18 cellular contexts compared by ENCODE assay signal in genomic region chr18:60372141-60372540, GRCh38. TPM values are rescaled to one million over a fixed set of nuclear protein-coding genes. Genes with fewer than 3 reads are reported as not detected.
DNase-seq lines count a peak whose midpoint lies in the region; ATAC-seq, FAIRE-seq and TF ChIP-seq lines count a peak whose summit lies in the region.
"Had no signal": no experiment of that assay in that cellular context is flagged by ENCODE, and none has a peak within 500 bp of the region (broad histone marks: within the 10 kb centered on the region; RNA-seq: fewer than 3 reads in every experiment).

No MANE protein-coding gene starts in this region.

- H3K9ac ChIP-seq in astrocyte (ENCODE audit: low read length) (peak overlapping the region; percentile 60), mesendoderm (ENCODE audit: low read length) (no peak overlapping the region)
- H3K9ac ChIP-seq: KMS-11 had no signal

- peaks cover 7% of the 10 kb centered on the region for H3K9me3 Mint-ChIP-seq in natural killer cell treated with Interleukin-12 subunit alpha and Interleukin-12 subunit beta and Interleukin-15 and Interleukin-18, amount 100 ng/mL, for 72 hours
- H3K9me3 Mint-ChIP-seq in natural killer cell (peaks cover 5 to 6% of the 10 kb centered on the region in 2 donors), astrocyte (ENCODE audit: unreplicated experiment) (no peaks in the 10 kb centered on the region)
- H3K9me3 Mint-ChIP-seq: activated naive CD8-positive, alpha-beta T cell treated with anti-CD3 and anti-CD28 coated beads, Interleukin-2, amount 10 ng/mL, durations not matched to agents 7 days and 5 days; activated T-cell treated with anti-CD3 and anti-CD28 coated beads, Interleukin-2, amount 50 U/mL, for 72 hours had no signal

- no peak overlapping the region for H4K5ac ChIP-seq in mesendoderm (ENCODE audit: low read length)

- peaks cover 7% of the 10 kb centered on the region for H3K4me1 ChIP-seq in astrocyte (ENCODE audit: insufficient read depth, low read length)
- no peaks in the 10 kb centered on the region for H3K4me1 ChIP-seq in mesendoderm (ENCODE audit: control insufficient read depth, low read depth, low read length)
- peaks cover 0 to 9% (median 0%) of the 10 kb centered on the region in 4 donors for H3K4me1 ChIP-seq in tibial nerve

- FAIRE-seq in astrocyte (lab: Jason Lieb, UNC) = peak; percentile 56
- no peak for FAIRE-seq in H54 (lab: Jason Lieb, UNC)
- FAIRE-seq: GM18507 had no signal

- H3K56ac ChIP-seq in mesendoderm (ENCODE audit: low read length) = no peak overlapping the region

- no peaks in the 10 kb centered on the region for H3K36me3 Mint-ChIP-seq in natural killer cell treated with Interleukin-12 subunit alpha and Interleukin-12 subunit beta and Interleukin-15 and Interleukin-18, amount 100 ng/mL, for 72 hours
- H3K36me3 Mint-ChIP-seq in natural killer cell (no peaks in the 10 kb centered on the region), astrocyte (ENCODE audit: low read depth, unreplicated experiment) (no peaks in the 10 kb centered on the region)
- H3K36me3 Mint-ChIP-seq: activated naive CD8-positive, alpha-beta T cell treated with anti-CD3 and anti-CD28 coated beads, Interleukin-2, amount 10 ng/mL, durations not matched to agents 7 days and 5 days had no signal

- no peaks in the 10 kb centered on the region for H3K27me3 Mint-ChIP-seq in natural killer cell treated with Interleukin-12 subunit alpha and Interleukin-12 subunit beta and Interleukin-15 and Interleukin-18, amount 100 ng/mL, for 72 hours
- H3K27me3 Mint-ChIP-seq in natural killer cell (ENCODE audit: low read depth in 2 of 2) = no peaks in the 10 kb centered on the region
- H3K27me3 Mint-ChIP-seq in astrocyte (ENCODE audit: low read depth, unreplicated experiment) = peaks cover 2% of the 10 kb centered on the region
- H3K27me3 Mint-ChIP-seq: activated naive CD8-positive, alpha-beta T cell treated with anti-CD3 and anti-CD28 coated beads, Interleukin-2, amount 10 ng/mL, durations not matched to agents 7 days and 5 days had no signal

- H2BK15ac ChIP-seq in mesendoderm (replicated peaks; ENCODE audit: low read depth) = no peak overlapping the region

- intact Hi-C loops in natural killer cell (cut with micrococcal nuclease) (no loop called here), posterior vena cava (cut with DNase I) (no loop called here)

- peak overlapping the region; percentile 84 for H2AFZ ChIP-seq in astrocyte (ENCODE audit: low read depth, low read length)

- H3K4me3 Mint-ChIP-seq in natural killer cell treated with Interleukin-12 subunit alpha and Interleukin-12 subunit beta and Interleukin-15 and Interleukin-18, amount 100 ng/mL, for 72 hours = no peak overlapping the region
- H3K4me3 Mint-ChIP-seq in natural killer cell (no peak overlapping the region), astrocyte (ENCODE audit: unreplicated experiment) (no peak overlapping the region)
- H3K4me3 Mint-ChIP-seq: activated naive CD8-positive, alpha-beta T cell treated with anti-CD3 and anti-CD28 coated beads, Interleukin-2, amount 10 ng/mL, durations not matched to agents 7 days and 5 days; activated T-cell treated with anti-CD3 and anti-CD28 coated beads, Interleukin-2, amount 50 U/mL, for 72 hours had no signal

- no CpG with 5 or more reads among the region's 5 CpGs for WGBS in mesendoderm (ENCODE audit: extremely low coverage, insufficient coverage, low lambda C conversion rate)
- WGBS in tibial nerve, 2 donors = 24 to 38% methylated on average over 5 of the region's 5 CpGs

- H3K9me3 ChIP-seq in astrocyte (ENCODE audit: insufficient read depth, low read depth, low read length) (no peaks in the 10 kb centered on the region), tibial nerve (no peaks in the 10 kb centered on the region)

- H4K8ac ChIP-seq in mesendoderm (ENCODE audit: low read depth, low read length) = no peak overlapping the region

- H2BK120ac ChIP-seq in mesendoderm (ENCODE audit: low read depth, low read length) = no peak overlapping the region

- peak; percentile 38 to 40 for ATAC-seq in natural killer cell treated with Interleukin-12 subunit alpha and Interleukin-12 subunit beta and Interleukin-15 and Interleukin-18, amount 100 ng/mL, for 72 hours
- ATAC-seq in natural killer cell (no peak), GM18519 (IDR thresholded peaks at IDR 0.05; ENCODE audit: low FRiP score, unreplicated experiment) (no peak)
- ATAC-seq: activated T-cell treated with anti-CD3 and anti-CD28 coated beads, Interleukin-2, amount 50 U/mL, for 72 hours had no signal

- no peaks in the 10 kb centered on the region for H3K79me1 ChIP-seq in mesendoderm (ENCODE audit: low read length)

- H3K18ac ChIP-seq in mesendoderm (ENCODE audit: low read length) = no peak overlapping the region

- DNase-seq in natural killer cell treated with Interleukin-12 subunit alpha and Interleukin-12 subunit beta and Interleukin-15 and Interleukin-18, amount 100 ng/mL, for 72 hours (ENCODE audit: low spot score) = no peak
- DNase-seq in natural killer cell (no peak), astrocyte (ENCODE audit: low read depth) (no peak), mesendoderm (peak; percentile 5), H54 (ENCODE audit: insufficient read length, low spot score) (no peak), tibial nerve (ENCODE audit: low spot score in 2 of 2) (no peak), posterior vena cava (ENCODE audit: low spot score) (no peak)
- DNase-seq: activated CD4-positive, alpha-beta T cell treated with anti-CD3 and anti-CD28 coated beads, Interleukin-2, amount 50 U/mL, for 48 hours; activated naive CD8-positive, alpha-beta T cell treated with anti-CD3 and anti-CD28 coated beads, Interleukin-2, amount 10 ng/mL, durations not matched to agents 7 days and 5 days; activated T-cell treated with anti-CD3 and anti-CD28 coated beads, Interleukin-2, amount 50 U/mL, for 72 hours; central memory CD4-positive, alpha-beta T cell; left ventricle myocardium superior; trophoblast cell had no signal

- H3K27me3 ChIP-seq in astrocyte (ENCODE audit: insufficient read depth, low read length) (peaks cover 3% of the 10 kb centered on the region), mesendoderm (ENCODE audit: insufficient read depth, low read length, poor library complexity) (no peaks in the 10 kb centered on the region), tibial nerve (no peaks in the 10 kb centered on the region)

- TF ChIP-seq POLR2A in H54 (IDR thresholded peaks at IDR 0.05; ENCODE audit: low read depth, low read length) = no peak
- TF ChIP-seq POLR2A in tibial nerve (IDR thresholded peaks at IDR 0.05) = no peak

- H2AK5ac ChIP-seq in mesendoderm (ENCODE audit: low read length) = no peak overlapping the region

- H3K36me3 ChIP-seq in astrocyte (ENCODE audit: insufficient read depth, low read length) = no peaks in the 10 kb centered on the region
- H3K36me3 ChIP-seq in mesendoderm (ENCODE audit: control insufficient read depth, insufficient read depth, low read length) = no peaks in the 10 kb centered on the region
- no peaks in the 10 kb centered on the region for H3K36me3 ChIP-seq in tibial nerve

- H4K20me1 ChIP-seq in astrocyte (ENCODE audit: insufficient read depth, low read length) = no peaks in the 10 kb centered on the region

- H3K27ac ChIP-seq in astrocyte (ENCODE audit: low read depth, low read length) (no peak overlapping the region), mesendoderm (ENCODE audit: low read depth, low read length) (no peak overlapping the region), tibial nerve (no peak overlapping the region)
- H3K27ac ChIP-seq: KMS-11, skin epidermis had no signal

- no peak overlapping the region for H3K23ac ChIP-seq in mesendoderm (ENCODE audit: low read length)

- no peak overlapping the region for H3K27ac Mint-ChIP-seq in natural killer cell treated with Interleukin-12 subunit alpha and Interleukin-12 subunit beta and Interleukin-15 and Interleukin-18, amount 100 ng/mL, for 72 hours
- H3K27ac Mint-ChIP-seq in natural killer cell (no peak overlapping the region), astrocyte (ENCODE audit: unreplicated experiment) (no peak overlapping the region)
- H3K27ac Mint-ChIP-seq: activated naive CD8-positive, alpha-beta T cell treated with anti-CD3 and anti-CD28 coated beads, Interleukin-2, amount 10 ng/mL, durations not matched to agents 7 days and 5 days; activated T-cell treated with anti-CD3 and anti-CD28 coated beads, Interleukin-2, amount 50 U/mL, for 72 hours had no signal

- no peak overlapping the region for H3K4me3 ChIP-seq in astrocyte (ENCODE audit: insufficient read depth, low read depth, low read length)
- H3K4me3 ChIP-seq in mesendoderm (ENCODE audit: low read length) = no peak overlapping the region
- no peak overlapping the region for H3K4me3 ChIP-seq in tibial nerve

- H3K4me2 ChIP-seq in astrocyte (ENCODE audit: low read length) = peak overlapping the region; percentile 86
- no peak overlapping the region for H3K4me2 ChIP-seq in mesendoderm (ENCODE audit: low read length)
- H3K4me2 ChIP-seq: KMS-11 had no signal

- no peak for TF ChIP-seq EP300 in tibial nerve (IDR thresholded peaks at IDR 0.05)

- no peak overlapping the region for H2BK5ac ChIP-seq in mesendoderm (ENCODE audit: low read length)

- no peak overlapping the region for H3K4ac ChIP-seq in mesendoderm (ENCODE audit: low read depth, low read length)

- TF ChIP-seq CTCF in natural killer cell (IDR thresholded peaks at IDR 0.05) = no peak
- no peak for TF ChIP-seq CTCF in astrocyte (IDR thresholded peaks at IDR 0.05; ENCODE audit: insufficient read depth, low read depth, low read length)
- TF ChIP-seq CTCF in tibial nerve (IDR thresholded peaks at IDR 0.05) = no peak

- no peaks in the 10 kb centered on the region for H3K79me2 ChIP-seq in astrocyte (ENCODE audit: insufficient read depth, low read length)
- H3K79me2 ChIP-seq in mesendoderm (ENCODE audit: control insufficient read depth, insufficient read depth, low read length) = no peaks in the 10 kb centered on the region

- H3K4me1 Mint-ChIP-seq in natural killer cell treated with Interleukin-12 subunit alpha and Interleukin-12 subunit beta and Interleukin-15 and Interleukin-18, amount 100 ng/mL, for 72 hours (ENCODE audit: low read depth in 2 of 2) = no peaks in the 10 kb centered on the region
- H3K4me1 Mint-ChIP-seq in natural killer cell (no peaks in the 10 kb centered on the region), astrocyte (ENCODE audit: low read depth, unreplicated experiment) (peaks cover 13% of the 10 kb centered on the region)
- H3K4me1 Mint-ChIP-seq: activated naive CD8-positive, alpha-beta T cell treated with anti-CD3 and anti-CD28 coated beads, Interleukin-2, amount 10 ng/mL, durations not matched to agents 7 days and 5 days had no signal

RNA-seq across cellular contexts. Expression of gene MC4R, which starts 0.4 kb away (rescaled TPM):
- total RNA-seq in natural killer cell treated with Interleukin-12 subunit alpha and Interleukin-12 subunit beta and Interleukin-15 and Interleukin-18, amount 100 ng/mL, for 72 hours = not detected
- total RNA-seq in natural killer cell = not detected
- not detected in 2 replicates for total RNA-seq in astrocyte
- polyA plus RNA-seq in mesendoderm (2013, experiment 1 of 2) = 0.07 TPM
- 0.01 TPM for polyA plus RNA-seq in mesendoderm (2013, experiment 2 of 2)
- total RNA-seq in tibial nerve = not detected
- not detected for total RNA-seq in posterior vena cava
- total RNA-seq: activated naive CD8-positive, alpha-beta T cell treated with anti-CD3 and anti-CD28 coated beads, Interleukin-2, amount 10 ng/mL, durations not matched to agents 7 days and 5 days; activated T-cell treated with anti-CD3 and anti-CD28 coated beads, Interleukin-2, amount 50 U/mL, for 72 hours; fibroblast of villous mesenchyme; left ventricle myocardium superior had no signal

Comparison
In these comparisons a context has a peak if more than half of its experiments do, and no peak if none do; other contexts are left out.
1. ATAC-seq: peak in natural killer cell treated with Interleukin-12 subunit alpha and Interleukin-12 subunit beta and Interleukin-15 and Interleukin-18, amount 100 ng/mL, for 72 hours (2 of 2); none in natural killer cell (0 of 3) and GM18519 (single experiment).